ENCODE assay signal across 22 cellular contexts in genomic region chr18:75363446-75364225, GRCh38.
DNase-seq lines count a peak whose midpoint lies in the region; ATAC-seq and TF ChIP-seq lines count a peak whose summit lies in the region.
"Had no signal": no experiment of that assay in that cellular context is flagged by ENCODE, and none has a peak within 500 bp of the region (broad histone marks: within the 10 kb centered on the region; RNA-seq: fewer than 3 reads in every experiment).

No MANE protein-coding gene starts in this region.

- no peaks in the 10 kb centered on the region for H3K36me3 Mint-ChIP-seq in osteocyte (ENCODE audit: unreplicated experiment)
- H3K36me3 Mint-ChIP-seq: CD14-positive monocyte; CD8-positive, alpha-beta memory T cell had no signal

- no peak overlapping the region for H3K27ac Mint-ChIP-seq in osteocyte (ENCODE audit: unreplicated experiment)
- H3K27ac Mint-ChIP-seq: CD14-positive monocyte had no signal

- TF ChIP-seq CTCF in osteocyte (IDR thresholded peaks at IDR 0.05): no peak

- H3K9me3 Mint-ChIP-seq in osteocyte (ENCODE audit: unreplicated experiment): no peaks in the 10 kb centered on the region
- H3K9me3 Mint-ChIP-seq: CD8-positive, alpha-beta memory T cell had no signal

- no peaks in the 10 kb centered on the region for H3K4me1 Mint-ChIP-seq in osteocyte (ENCODE audit: unreplicated experiment)
- H3K4me1 Mint-ChIP-seq: CD14-positive monocyte had no signal

- H3K4me3 Mint-ChIP-seq in osteocyte (ENCODE audit: unreplicated experiment): no peak overlapping the region
- H3K4me3 Mint-ChIP-seq: CD14-positive monocyte; CD8-positive, alpha-beta memory T cell had no signal

- peak; percentile 37 for DNase-seq in activated effector memory CD4-positive, alpha-beta T cell treated with anti-CD3 and anti-CD28 coated beads, Interleukin-2, amount 50 U/mL, for 16 hours
- DNase-seq in activated effector memory CD4-positive, alpha-beta T cell treated with Interleukin-2 at 50 U/mL for 16 hours: no peak
- peak; percentile 21 for DNase-seq in amniotic epithelial cell (ENCODE audit: low read depth)
- DNase-seq in osteocyte (ENCODE audit: extremely low spot score, unreplicated experiment): peak; percentile 30
- no peak for DNase-seq in DMS153 (lab: John Stamatoyannopoulos, UW)
- DNase-seq: 8988T; ACHN; BE2C; CD8-positive, alpha-beta memory T cell; GDM1; MM.1S; NCI-H1694; NCI-H2029 treated with DMSO at 0.1 percent for 48 hours; NCI-H2227 treated with DMSO at 0.1 percent for 48 hours; NCI-H526 treated with DMSO at 0.1 percent for 48 hours; SHP77 treated with DMSO at 0.1 percent for 48 hours; SK-N-SH had no signal

- ATAC-seq in GM19395 (IDR thresholded peaks at IDR 0.05; ENCODE audit: unreplicated experiment) (no peak), GM18517 (IDR thresholded peaks at IDR 0.05; ENCODE audit: unreplicated experiment) (no peak), GM21423 (IDR thresholded peaks at IDR 0.05; ENCODE audit: unreplicated experiment) (no peak)
- ATAC-seq: Panc1 had no signal

- H3K27me3 Mint-ChIP-seq in osteocyte (ENCODE audit: unreplicated experiment): peaks cover 6% of the 10 kb centered on the region

Comparison
In these comparisons a context has a peak if more than half of its experiments do, and no peak if none do; other contexts are left out.
1. DNase-seq: peak in activated effector memory CD4-positive, alpha-beta T cell treated with anti-CD3 and anti-CD28 coated beads, Interleukin-2, amount 50 U/mL, for 16 hours (single experiment), amniotic epithelial cell (single experiment) and osteocyte (single experiment); none in activated effector memory CD4-positive, alpha-beta T cell treated with Interleukin-2 at 50 U/mL for 16 hours (single experiment) and DMS153 (single experiment).